ENCODE assay signal across 1 cellular context in genomic region chr9:128007566-128008138, GRCh38.
TF ChIP-seq lines count a peak whose summit lies in the region.

No MANE protein-coding gene starts in this region.

TF ChIP-seq in K562, 482 proteins besides CTCF, POLR2A, EP300 and RAD21 (continued from another document and continues in another):
- no peak for TF ChIP-seq ZBTB12 (CRISPR knock-in tag; IDR thresholded peaks at IDR 0.05)
- no peak for TF ChIP-seq ZNF77 (CRISPR knock-in tag; IDR thresholded peaks at IDR 0.05)
- no peak for TF ChIP-seq U2AF2 (optimal IDR thresholded peaks at IDR 0.05; ENCODE audit: low read depth, low read length)
- TF ChIP-seq ZFP30 (CRISPR knock-in tag; IDR thresholded peaks at IDR 0.05; ENCODE audit: borderline replicate concordance) = no peak
- no peak for TF ChIP-seq KLF1 (tag; IDR thresholded peaks at IDR 0.05)
- TF ChIP-seq, protein P1, sequence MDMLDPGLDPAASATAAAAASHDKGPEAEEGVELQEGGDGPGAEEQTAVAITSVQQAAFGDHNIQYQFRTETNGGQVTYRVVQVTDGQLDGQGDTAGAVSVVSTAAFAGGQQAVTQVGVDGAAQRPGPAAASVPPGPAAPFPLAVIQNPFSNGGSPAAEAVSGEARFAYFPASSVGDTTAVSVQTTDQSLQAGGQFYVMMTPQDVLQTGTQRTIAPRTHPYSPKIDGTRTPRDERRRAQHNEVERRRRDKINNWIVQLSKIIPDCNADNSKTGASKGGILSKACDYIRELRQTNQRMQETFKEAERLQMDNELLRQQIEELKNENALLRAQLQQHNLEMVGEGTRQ (CRISPR knock-in tag; IDR thresholded peaks at IDR 0.05) = no peak
- no peak for TF ChIP-seq CAMTA2 (CRISPR knock-in tag; conservative IDR thresholded peaks at IDR 0.05)
- TF ChIP-seq HOXB6 (CRISPR knock-in tag; IDR thresholded peaks at IDR 0.05; ENCODE audit: borderline replicate concordance) = no peak
- TF ChIP-seq PTBP1 (IDR thresholded peaks at IDR 0.05; ENCODE audit: low read depth, low read length) = no peak
- TF ChIP-seq CTBP1 (IDR thresholded peaks at IDR 0.05; ENCODE audit: borderline replicate concordance) = peak; percentile 75; the same call in 1 of the 2 replicates
- TF ChIP-seq PHF8 (IDR thresholded peaks at IDR 0.05; ENCODE audit: borderline replicate concordance, low read length) = no peak; the same call in 1 of the 2 replicates
- no peak for TF ChIP-seq ZNF75A (CRISPR knock-in tag; IDR thresholded peaks at IDR 0.05)
- TF ChIP-seq MCM7 (IDR thresholded peaks at IDR 0.05) = no peak
- no peak for TF ChIP-seq YY1 (IDR thresholded peaks at IDR 0.05; ENCODE audit: borderline replicate concordance in 1 of 3, control insufficient read depth in 1 of 3, extremely low read depth in 1 of 3, insufficient read depth in 3 of 3, insufficient read length in 1 of 3, insufficient replicate concordance in 2 of 3, low read depth in 1 of 3, low read length in 2 of 3)
- no peak for TF ChIP-seq NFYB (IDR thresholded peaks at IDR 0.05; ENCODE audit: extremely low read depth, insufficient read length)
- no peak for TF ChIP-seq ZNF57 (CRISPR knock-in tag; IDR thresholded peaks at IDR 0.05)
- peak; percentile 81 for TF ChIP-seq ATF3 (IDR thresholded peaks at IDR 0.05)
- peak; percentile 66; the same call in 1 of the 2 replicates for TF ChIP-seq ATF3 (CRISPR knock-in tag; conservative IDR thresholded peaks at IDR 0.05)
- TF ChIP-seq SMARCA5 (IDR thresholded peaks at IDR 0.05) = no peak
- TF ChIP-seq, protein P2, sequence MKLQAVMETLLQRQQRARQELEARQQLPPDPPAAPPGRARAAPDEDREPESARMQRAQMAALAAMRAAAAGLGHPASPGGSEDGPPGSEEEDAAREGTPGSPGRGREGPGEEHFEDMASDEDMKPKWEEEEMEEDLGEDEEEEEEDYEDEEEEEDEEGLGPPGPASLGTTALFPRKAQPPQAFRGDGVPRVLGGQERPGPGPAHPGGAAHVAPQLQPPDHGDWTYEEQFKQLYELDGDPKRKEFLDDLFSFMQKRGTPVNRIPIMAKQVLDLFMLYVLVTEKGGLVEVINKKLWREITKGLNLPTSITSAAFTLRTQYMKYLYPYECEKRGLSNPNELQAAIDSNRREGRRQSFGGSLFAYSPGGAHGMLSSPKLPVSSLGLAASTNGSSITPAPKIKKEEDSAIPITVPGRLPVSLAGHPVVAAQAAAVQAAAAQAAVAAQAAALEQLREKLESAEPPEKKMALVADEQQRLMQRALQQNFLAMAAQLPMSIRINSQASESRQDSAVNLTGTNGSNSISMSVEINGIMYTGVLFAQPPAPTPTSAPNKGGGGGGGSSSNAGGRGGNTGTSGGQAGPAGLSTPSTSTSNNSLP (IDR thresholded peaks at IDR 0.05; ENCODE audit: borderline replicate concordance, low read depth, low read length) = no peak
- TF ChIP-seq ADNP (tag; IDR thresholded peaks at IDR 0.05) = no peak
- no peak for TF ChIP-seq KLF10 (CRISPR knock-in tag; IDR thresholded peaks at IDR 0.05)
- TF ChIP-seq ZBTB49 (CRISPR knock-in tag; IDR thresholded peaks at IDR 0.05; ENCODE audit: borderline replicate concordance) = no peak
- TF ChIP-seq, protein P3, sequence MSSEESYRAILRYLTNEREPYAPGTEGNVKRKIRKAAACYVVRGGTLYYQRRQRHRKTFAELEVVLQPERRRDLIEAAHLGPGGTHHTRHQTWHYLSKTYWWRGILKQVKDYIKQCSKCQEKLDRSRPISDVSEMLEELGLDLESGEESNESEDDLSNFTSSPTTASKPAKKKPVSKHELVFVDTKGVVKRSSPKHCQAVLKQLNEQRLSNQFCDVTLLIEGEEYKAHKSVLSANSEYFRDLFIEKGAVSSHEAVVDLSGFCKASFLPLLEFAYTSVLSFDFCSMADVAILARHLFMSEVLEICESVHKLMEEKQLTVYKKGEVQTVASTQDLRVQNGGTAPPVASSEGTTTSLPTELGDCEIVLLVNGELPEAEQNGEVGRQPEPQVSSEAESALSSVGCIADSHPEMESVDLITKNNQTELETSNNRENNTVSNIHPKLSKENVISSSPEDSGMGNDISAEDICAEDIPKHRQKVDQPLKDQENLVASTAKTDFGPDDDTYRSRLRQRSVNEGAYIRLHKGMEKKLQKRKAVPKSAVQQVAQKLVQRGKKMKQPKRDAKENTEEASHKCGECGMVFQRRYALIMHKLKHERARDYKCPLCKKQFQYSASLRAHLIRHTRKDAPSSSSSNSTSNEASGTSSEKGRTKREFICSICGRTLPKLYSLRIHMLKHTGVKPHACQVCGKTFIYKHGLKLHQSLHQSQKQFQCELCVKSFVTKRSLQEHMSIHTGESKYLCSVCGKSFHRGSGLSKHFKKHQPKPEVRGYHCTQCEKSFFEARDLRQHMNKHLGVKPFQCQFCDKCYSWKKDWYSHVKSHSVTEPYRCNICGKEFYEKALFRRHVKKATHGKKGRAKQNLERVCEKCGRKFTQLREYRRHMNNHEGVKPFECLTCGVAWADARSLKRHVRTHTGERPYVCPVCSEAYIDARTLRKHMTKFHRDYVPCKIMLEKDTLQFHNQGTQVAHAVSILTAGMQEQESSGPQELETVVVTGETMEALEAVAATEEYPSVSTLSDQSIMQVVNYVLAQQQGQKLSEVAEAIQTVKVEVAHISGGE (CRISPR knock-in tag; IDR thresholded peaks at IDR 0.05) = peak in 1 of 3 experiments; percentile 46; a peak in 2 of 6 replicates
- no peak for TF ChIP-seq CLOCK (CRISPR knock-in tag; IDR thresholded peaks at IDR 0.05; ENCODE audit: borderline replicate concordance)
- TF ChIP-seq NR2C1 (IDR thresholded peaks at IDR 0.05) = no peak
- TF ChIP-seq NR2C1 (tag; IDR thresholded peaks at IDR 0.05) = peak; percentile 28
- TF ChIP-seq SIX5 (IDR thresholded peaks at IDR 0.05; ENCODE audit: borderline replicate concordance in 1 of 2, insufficient read depth in 1 of 2, low read depth in 1 of 2, low read length in 2 of 2) = no peak
- TF ChIP-seq EZH2 (IDR thresholded peaks at IDR 0.05; ENCODE audit: borderline replicate concordance, low read depth, low read length) = no peak
- TF ChIP-seq MNT (conservative IDR thresholded peaks at IDR 0.05) = no peak
- TF ChIP-seq DDX20 (tag; IDR thresholded peaks at IDR 0.05; ENCODE audit: low read depth) = no peak
- TF ChIP-seq XRCC4 (IDR thresholded peaks at IDR 0.05; ENCODE audit: extremely low read depth, insufficient read depth, insufficient read length) = no peak
- TF ChIP-seq, protein P4, sequence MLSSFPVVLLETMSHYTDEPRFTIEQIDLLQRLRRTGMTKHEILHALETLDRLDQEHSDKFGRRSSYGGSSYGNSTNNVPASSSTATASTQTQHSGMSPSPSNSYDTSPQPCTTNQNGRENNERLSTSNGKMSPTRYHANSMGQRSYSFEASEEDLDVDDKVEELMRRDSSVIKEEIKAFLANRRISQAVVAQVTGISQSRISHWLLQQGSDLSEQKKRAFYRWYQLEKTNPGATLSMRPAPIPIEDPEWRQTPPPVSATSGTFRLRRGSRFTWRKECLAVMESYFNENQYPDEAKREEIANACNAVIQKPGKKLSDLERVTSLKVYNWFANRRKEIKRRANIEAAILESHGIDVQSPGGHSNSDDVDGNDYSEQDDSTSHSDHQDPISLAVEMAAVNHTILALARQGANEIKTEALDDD (IDR thresholded peaks at IDR 0.05) = no peak
- peak; percentile 50; the same call in 1 of the 2 replicates for TF ChIP-seq RNF2 (IDR thresholded peaks at IDR 0.05)
- TF ChIP-seq, protein P5, sequence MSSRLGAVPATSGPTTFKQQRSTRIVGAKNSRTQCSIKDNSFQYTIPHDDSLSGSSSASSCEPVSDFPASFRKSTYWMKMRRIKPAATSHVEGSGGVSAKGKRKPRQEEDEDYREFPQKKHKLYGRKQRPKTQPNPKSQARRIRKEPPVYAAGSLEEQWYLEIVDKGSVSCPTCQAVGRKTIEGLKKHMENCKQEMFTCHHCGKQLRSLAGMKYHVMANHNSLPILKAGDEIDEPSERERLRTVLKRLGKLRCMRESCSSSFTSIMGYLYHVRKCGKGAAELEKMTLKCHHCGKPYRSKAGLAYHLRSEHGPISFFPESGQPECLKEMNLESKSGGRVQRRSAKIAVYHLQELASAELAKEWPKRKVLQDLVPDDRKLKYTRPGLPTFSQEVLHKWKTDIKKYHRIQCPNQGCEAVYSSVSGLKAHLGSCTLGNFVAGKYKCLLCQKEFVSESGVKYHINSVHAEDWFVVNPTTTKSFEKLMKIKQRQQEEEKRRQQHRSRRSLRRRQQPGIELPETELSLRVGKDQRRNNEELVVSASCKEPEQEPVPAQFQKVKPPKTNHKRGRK (tag; IDR thresholded peaks at IDR 0.05) = no peak
